1 cellular context compared by ENCODE assay signal in genomic region chr15:63252292-63252691, GRCh38.
TF ChIP-seq lines count a peak whose summit lies in the region.

No MANE protein-coding gene starts in this region.

TF ChIP-seq in K562, 482 proteins besides CTCF, POLR2A, EP300 and RAD21:
- TF ChIP-seq RBM25 (IDR thresholded peaks at IDR 0.05; ENCODE audit: low read depth, low read length, severe bottlenecking) (no peak), MAFG (tag; conservative IDR thresholded peaks at IDR 0.05) (0 out of 2 replicates have a peak, but pooled peaks have one; percentile 11), ZNF134 (CRISPR knock-in tag; conservative IDR thresholded peaks at IDR 0.05) (no peak), ZNF316 (IDR thresholded peaks at IDR 0.05) (peak; percentile 54)
